In genomic region chr1:219782929-219783328, GRCh38 we compare ENCODE assay signal across 28 cellular contexts.
"Had no signal": no experiment of that assay in that cellular context is flagged by ENCODE, and none has a peak within 500 bp of the region (broad histone marks: within the 10 kb centered on the region; RNA-seq: fewer than 3 reads in every experiment).

No MANE protein-coding gene starts in this region.

- H3K79me2 ChIP-seq: parathyroid adenoma had no signal

- H3K4me2 ChIP-seq: neural progenitor cell, smooth muscle cell had no signal

- H3K4me1 ChIP-seq: parathyroid adenoma, psoas muscle, suprapubic skin, testis, tibial artery, transverse colon, upper lobe of right lung had no signal

- H3K27me3 ChIP-seq: neural progenitor cell, ovary, spleen, suprapubic skin, testis, tibial artery, transverse colon, upper lobe of right lung, vagina had no signal

- H3K9me3 ChIP-seq: ovary, psoas muscle, spleen, suprapubic skin, testis, tibial artery, transverse colon, upper lobe of right lung, vagina had no signal

- H3K36me3 ChIP-seq: neural progenitor cell, ovary, spleen, suprapubic skin, tibial artery, transverse colon, upper lobe of right lung, vagina had no signal

- H3K9ac ChIP-seq: neural progenitor cell, parathyroid adenoma had no signal

- H2AFZ ChIP-seq: neural progenitor cell, parathyroid adenoma had no signal

- DNase-seq: natural killer cell; occipital lobe; ovary; posterior cingulate gyrus; psoas muscle; right cardiac atrium; spleen; stimulated activated CD4-positive, alpha-beta T cell treated with anti-CD3 and anti-CD28 coated beads, Interleukin-12 subunit alpha, Interleukin-12 subunit beta, amount 100 ng/mL, for 4 hours; stimulated activated CD4-positive, alpha-beta T cell treated with anti-CD3 and anti-CD28 coated beads, Interleukin-1b, Interleukin-23, amount 100 ng/mL, for 48 hours; stimulated activated CD4-positive, alpha-beta T cell treated with anti-CD3 and anti-CD28 coated beads, Interleukin-4, amount 100 ng/mL, for 1 hour; stimulated activated CD4-positive, alpha-beta T cell treated with anti-CD3 and anti-CD28 coated beads, Interleukin-4, amount 100 ng/mL, for 4 hours; stimulated activated CD8-positive, alpha-beta memory T cell treated with anti-CD3 and anti-CD28 coated beads, Interleukin-4, amount 100 ng/mL, for 48 hours; stimulated activated naive CD4-positive, alpha-beta T cell; stimulated activated naive CD8-positive, alpha-beta T cell treated with anti-CD3 and anti-CD28 coated beads, Interleukin-15, amount 100 ng/mL, for 72 hours; stimulated activated naive CD8-positive, alpha-beta T cell treated with anti-CD3 and anti-CD28 coated beads, Interleukin-15, Interleukin-2, amounts not matched to agents 100 U/mL and 50 U/mL, for 24 hours; substantia nigra; testis; tibial artery; transverse colon; upper lobe of right lung had no signal

- ATAC-seq: natural killer cell; psoas muscle; right cardiac atrium; sciatic nerve; stimulated activated memory B cell treated with anti-CD40 and anti-IgM and Interleukin-4, amounts not matched to agents 10 μg/mL and 1 μg/mL and 100 μg/mL, for 72 hours; stimulated activated naive CD8-positive, alpha-beta T cell treated with anti-CD3 and anti-CD28 coated beads, Interleukin-15, amount 100 ng/mL, for 72 hours; stimulated activated naive CD8-positive, alpha-beta T cell treated with anti-CD3 and anti-CD28 coated beads, Interleukin-15, Interleukin-2, amounts not matched to agents 100 U/mL and 50 U/mL, for 24 hours; upper lobe of right lung had no signal

- H3K4me3 ChIP-seq: neural progenitor cell, ovary, psoas muscle, skin epidermis, smooth muscle cell, spleen, suprapubic skin, testis, tibial artery, transverse colon, upper lobe of right lung, vagina had no signal

- H3K27ac ChIP-seq: neural progenitor cell, ovary, parathyroid adenoma, psoas muscle, skin epidermis, spleen, suprapubic skin, testis, tibial artery, transverse colon, vagina had no signal
